In the genomic region with DNA sequence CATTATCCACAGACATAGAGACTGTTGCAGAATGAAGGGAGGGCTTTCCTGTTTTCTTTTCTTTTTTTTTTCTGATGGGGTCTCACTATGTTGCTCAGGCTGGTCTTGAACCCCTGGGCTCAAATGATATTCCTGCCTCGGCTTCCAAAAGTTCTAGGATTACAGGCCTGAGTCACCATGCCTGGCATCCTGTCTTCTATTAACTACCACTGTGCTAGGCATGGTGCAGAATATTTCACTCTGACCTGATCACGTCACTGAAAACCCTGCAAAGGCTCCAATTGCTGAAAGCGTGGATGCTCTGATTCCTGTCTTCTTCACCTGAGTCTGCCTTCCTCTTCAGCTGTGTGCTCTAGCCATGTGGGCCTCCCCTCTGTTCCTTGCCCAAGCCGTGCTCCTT, we compare ENCODE assay signal across 1 cellular context.
TF ChIP-seq lines count a peak whose summit lies in the region.

No MANE protein-coding gene starts in this region.

TF ChIP-seq in WTC11, 78 proteins besides CTCF, POLR2A, EP300 and RAD21 (continued from another document):
- TF ChIP-seq, protein P1, sequence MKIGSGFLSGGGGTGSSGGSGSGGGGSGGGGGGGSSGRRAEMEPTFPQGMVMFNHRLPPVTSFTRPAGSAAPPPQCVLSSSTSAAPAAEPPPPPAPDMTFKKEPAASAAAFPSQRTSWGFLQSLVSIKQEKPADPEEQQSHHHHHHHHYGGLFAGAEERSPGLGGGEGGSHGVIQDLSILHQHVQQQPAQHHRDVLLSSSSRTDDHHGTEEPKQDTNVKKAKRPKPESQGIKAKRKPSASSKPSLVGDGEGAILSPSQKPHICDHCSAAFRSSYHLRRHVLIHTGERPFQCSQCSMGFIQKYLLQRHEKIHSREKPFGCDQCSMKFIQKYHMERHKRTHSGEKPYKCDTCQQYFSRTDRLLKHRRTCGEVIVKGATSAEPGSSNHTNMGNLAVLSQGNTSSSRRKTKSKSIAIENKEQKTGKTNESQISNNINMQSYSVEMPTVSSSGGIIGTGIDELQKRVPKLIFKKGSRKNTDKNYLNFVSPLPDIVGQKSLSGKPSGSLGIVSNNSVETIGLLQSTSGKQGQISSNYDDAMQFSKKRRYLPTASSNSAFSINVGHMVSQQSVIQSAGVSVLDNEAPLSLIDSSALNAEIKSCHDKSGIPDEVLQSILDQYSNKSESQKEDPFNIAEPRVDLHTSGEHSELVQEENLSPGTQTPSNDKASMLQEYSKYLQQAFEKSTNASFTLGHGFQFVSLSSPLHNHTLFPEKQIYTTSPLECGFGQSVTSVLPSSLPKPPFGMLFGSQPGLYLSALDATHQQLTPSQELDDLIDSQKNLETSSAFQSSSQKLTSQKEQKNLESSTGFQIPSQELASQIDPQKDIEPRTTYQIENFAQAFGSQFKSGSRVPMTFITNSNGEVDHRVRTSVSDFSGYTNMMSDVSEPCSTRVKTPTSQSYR (CRISPR knock-in tag; IDR thresholded peaks at IDR 0.05), result no peak
